In the genomic region with DNA sequence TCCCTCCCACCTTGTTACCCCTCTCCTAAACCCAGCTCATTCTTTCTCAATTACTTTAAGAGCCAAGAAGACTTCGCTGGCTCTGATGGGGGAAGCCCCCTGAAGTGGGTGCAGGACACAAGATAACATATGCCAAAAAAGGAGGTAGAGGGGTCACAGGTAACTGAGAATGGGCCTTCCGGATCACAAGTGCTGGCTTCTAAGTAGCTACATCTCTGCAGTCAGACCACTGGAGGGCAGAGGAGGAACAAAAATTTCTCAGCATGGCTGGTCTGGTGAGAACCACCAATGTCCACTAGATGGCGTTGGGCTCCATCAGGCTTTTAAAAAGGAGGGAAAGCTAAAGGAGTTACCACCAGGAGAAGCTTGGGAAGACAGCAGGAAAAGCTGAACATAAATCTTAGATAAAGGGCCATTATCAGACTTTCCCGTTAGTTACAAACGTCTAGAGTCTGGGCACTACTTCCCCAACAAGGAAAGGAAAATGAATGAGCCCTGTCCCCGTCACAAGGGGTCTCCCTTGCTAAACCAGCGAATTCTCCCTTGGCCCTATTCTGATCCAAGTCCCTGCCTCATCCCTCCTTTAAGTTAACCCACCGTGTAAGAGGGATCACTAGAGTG, we compare ENCODE assay signal across 8 cellular contexts. TPM values are rescaled to one million over a fixed set of nuclear protein-coding genes. Genes with fewer than 3 reads are reported as not detected.
DNase-seq lines count a peak whose midpoint lies in the region; ATAC-seq and TF ChIP-seq lines count a peak whose summit lies in the region.

No MANE protein-coding gene starts in this region.

- H3K27me3 ChIP-seq in breast epithelium, result no peaks in the 10 kb centered on the region

- intact Hi-C loops in breast epithelium (cut with DNase I; ENCODE audit: low total_unique reads), result no loop called here

- TF ChIP-seq CTCF in GM12875 (IDR thresholded peaks at IDR 0.05; ENCODE audit: borderline replicate concordance, insufficient read depth, low read depth, low read length) (peak; percentile 92), breast epithelium (IDR thresholded peaks at IDR 0.05) (peak; percentile 95 to 99 (median 98))

- no peak overlapping the region for H3K4me3 ChIP-seq in GM12875 (ENCODE audit: low read depth, low read length)
- no peak overlapping the region for H3K4me3 ChIP-seq in breast epithelium

- peak in 4 of 5 donors; percentile 51 to 79 (median 68) for DNase-seq in T-helper 1 cell
- DNase-seq in breast epithelium (ENCODE audit: low spot score in 2 of 2), result peak; percentile 77 to 78
- peak; percentile 92 for DNase-seq in kidney tubule cell (ENCODE audit: low spot score)
- peak; percentile 65 to 71 for DNase-seq in stimulated activated CD4-positive, alpha-beta T cell treated with anti-CD3 and anti-CD28 coated beads, Interleukin-2, amount 100 ng/mL, for 48 hours
- no peak for DNase-seq in SHP77 treated with DMSO at 0.1 percent for 48 hours (lab: John Stamatoyannopoulos, UW)

- H3K4me1 ChIP-seq in breast epithelium, result peaks cover 7 to 13% of the 10 kb centered on the region in 2 donors

- peak overlapping the region; percentile 29 to 54 for H3K27ac ChIP-seq in breast epithelium

- no peaks in the 10 kb centered on the region for H3K9me3 ChIP-seq in breast epithelium

- peak; percentile 65 for ATAC-seq in HG02981 (IDR thresholded peaks at IDR 0.05; ENCODE audit: unreplicated experiment)
- no peak for ATAC-seq in GM21526 (IDR thresholded peaks at IDR 0.05; ENCODE audit: low FRiP score, unreplicated experiment)

- no peaks in the 10 kb centered on the region for H3K36me3 ChIP-seq in breast epithelium

- TF ChIP-seq POLR2A in breast epithelium (IDR thresholded peaks at IDR 0.05), result no peak

RNA-seq across cellular contexts. Expression of a gene that starts 11.6 kb away (rescaled TPM):
- 1 to 10 TPM; 2.2 to 5.2 (median 3.2) TPM for total RNA-seq in breast epithelium

RNA-seq across cellular contexts. Expression of a gene that starts 26.0 kb away (rescaled TPM):
- total RNA-seq in breast epithelium, result 100 to 1,000 TPM; 106 to 151 (median 145) TPM

RNA-seq across cellular contexts. Expression of a gene that starts 26.4 kb away (rescaled TPM):
- 10 to 100 TPM; 29.6 to 34.4 (median 32.8) TPM for total RNA-seq in breast epithelium

RNA-seq across cellular contexts. Expression of a gene that starts 26.9 kb away (rescaled TPM):
- not detected for total RNA-seq in breast epithelium

RNA-seq across cellular contexts. Expression of a gene that starts 34.2 kb away (rescaled TPM):
- 100 to 1,000 TPM; 120 to 144 (median 129) TPM for total RNA-seq in breast epithelium
